ENCODE assay signal across 16 cellular contexts in the genomic region with DNA sequence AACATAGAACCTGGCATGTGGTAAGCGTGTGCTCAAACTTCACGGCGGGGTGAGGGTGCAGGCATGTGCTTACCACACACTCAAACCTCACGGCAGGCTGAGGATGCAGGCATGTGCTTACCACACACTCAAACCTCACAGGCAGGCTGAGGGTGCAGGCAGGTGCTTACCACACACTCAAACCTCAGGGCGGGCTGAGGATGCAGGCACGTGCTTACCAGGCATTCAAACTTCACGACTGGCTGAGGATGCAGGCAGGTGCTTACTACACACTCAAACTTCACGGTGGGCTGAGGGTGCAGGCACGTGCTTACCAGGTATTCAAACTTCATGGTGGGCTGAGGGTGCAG.
A peak's percentile ranks its signal among the peaks of the same experiment; 100 is the strongest.
DNase-seq lines count a peak whose midpoint lies in the region; ATAC-seq and TF ChIP-seq lines count a peak whose summit lies in the region.
"Had no signal": no experiment of that assay in that cellular context is flagged by ENCODE, and none has a peak within 500 bp of the region (broad histone marks: within the 10 kb centered on the region; RNA-seq: fewer than 3 reads in every experiment).

No MANE protein-coding gene starts in this region.

- H3K9me3 ChIP-seq in Loucy (ENCODE audit: insufficient read depth, low read depth, low read length) (no peaks in the 10 kb centered on the region), neural progenitor cell (ENCODE audit: low read depth) (peaks cover 6% of the 10 kb centered on the region)
- H3K9me3 ChIP-seq: Peyer's patch had no signal

- H3K9me3 Mint-ChIP-seq in activated CD4-positive, alpha-beta T cell treated with anti-CD3 and anti-CD28 coated beads, Interleukin-2, amount 10 ng/mL, durations not matched to agents 24 days and 14 days, result no peaks in the 10 kb centered on the region
- H3K9me3 Mint-ChIP-seq in effector memory CD8-positive, alpha-beta T cell, result peaks cover 3 to 7% of the 10 kb centered on the region in 2 donors
- H3K9me3 Mint-ChIP-seq in neural progenitor cell, result peaks cover 43% of the 10 kb centered on the region
- H3K9me3 Mint-ChIP-seq: GM23338 had no signal

- ATAC-seq in effector memory CD8-positive, alpha-beta T cell (replicated peaks), result no peak
- ATAC-seq in HG02870 (IDR thresholded peaks at IDR 0.05; ENCODE audit: unreplicated experiment), result no peak
- ATAC-seq: GM23338, Right ventricle myocardium inferior had no signal

- H3K9me2 ChIP-seq in Loucy (replicated peaks; ENCODE audit: low read depth, low read length), result no peaks in the 10 kb centered on the region

- H3K27ac ChIP-seq in neural progenitor cell, result no peak overlapping the region
- H3K27ac ChIP-seq: 22Rv1, Peyer's patch had no signal

- peak; percentile 58 for DNase-seq in activated CD4-positive, alpha-beta T cell treated with anti-CD3 and anti-CD28 coated beads, Interleukin-2, amount 10 ng/mL, durations not matched to agents 24 days and 14 days
- no peak for DNase-seq in activated CD4-positive, alpha-beta T cell treated with anti-CD3 and anti-CD28 coated beads for 1 hour
- no peak for DNase-seq in effector memory CD8-positive, alpha-beta T cell
- DNase-seq in neural progenitor cell (ENCODE audit: low spot score) (no peak), A172 (ENCODE audit: low spot score) (no peak)
- DNase-seq in stimulated activated CD4-positive, alpha-beta T cell treated with anti-CD3 and anti-CD28 coated beads, Interleukin-12 subunit alpha, Interleukin-12 subunit beta, amount 100 ng/mL, for 4 hours, result no peak
- DNase-seq: COR-L47, DMS 273 treated with DMSO at 0.1 percent for 48 hours, GF-D8, NCI-H1694 treated with DMSO at 0.1 percent for 48 hours had no signal

- H3K4me1 ChIP-seq in Loucy (ENCODE audit: insufficient read depth, low read length, poor library complexity, severe bottlenecking) (peaks cover 16% of the 10 kb centered on the region), neural progenitor cell (peaks cover 5% of the 10 kb centered on the region)
- H3K4me1 ChIP-seq: Peyer's patch had no signal

- no peak overlapping the region for H3K9ac ChIP-seq in Loucy (ENCODE audit: low read depth, low read length, poor library complexity, severe bottlenecking)
- no peak overlapping the region for H3K9ac ChIP-seq in neural progenitor cell

- H3K4me3 ChIP-seq in Loucy (ENCODE audit: low read length, poor library complexity, severe bottlenecking), result no peak overlapping the region
- H3K4me3 ChIP-seq in neural progenitor cell, result no peak overlapping the region
- H3K4me3 ChIP-seq: GM23338, Peyer's patch had no signal

- peak overlapping the region; percentile 84 for H3K4me2 ChIP-seq in Loucy (ENCODE audit: low read depth, low read length, poor library complexity, severe bottlenecking)
- no peak overlapping the region for H3K4me2 ChIP-seq in neural progenitor cell
- H3K4me2 ChIP-seq: GM23338 had no signal

- H3K4me3 Mint-ChIP-seq in activated CD4-positive, alpha-beta T cell treated with anti-CD3 and anti-CD28 coated beads, Interleukin-2, amount 10 ng/mL, durations not matched to agents 24 days and 14 days, result peak overlapping the region; percentile 29
- H3K4me3 Mint-ChIP-seq in effector memory CD8-positive, alpha-beta T cell, result peak overlapping the region; percentile 78 to 87
- no peak overlapping the region for H3K4me3 Mint-ChIP-seq in neural progenitor cell
- H3K4me3 Mint-ChIP-seq: GM23338 had no signal

- H3K27me3 Mint-ChIP-seq in activated CD4-positive, alpha-beta T cell treated with anti-CD3 and anti-CD28 coated beads, Interleukin-2, amount 10 ng/mL, durations not matched to agents 24 days and 14 days, result no peaks in the 10 kb centered on the region
- H3K27me3 Mint-ChIP-seq in effector memory CD8-positive, alpha-beta T cell, result no peaks in the 10 kb centered on the region
- H3K27me3 Mint-ChIP-seq in neural progenitor cell (ENCODE audit: insufficient read depth, low read depth), result peaks cover 21% of the 10 kb centered on the region

- H3F3A ChIP-seq in Loucy (ENCODE audit: low read depth) (peaks cover 5% of the 10 kb centered on the region; the same call in 1 of the 2 replicates), neural progenitor cell (ENCODE audit: low read depth) (peaks cover 18% of the 10 kb centered on the region)

- intact Hi-C loops in activated CD4-positive, alpha-beta T cell treated with anti-CD3 and anti-CD28 coated beads, Interleukin-2, amount 10 ng/mL, durations not matched to agents 24 days and 14 days (cut with micrococcal nuclease), result loop anchor here (5.0 kb wide), 1 partner anchor 39 kb away; no protein-coding TSS in a partner anchor

- H3K36me3 Mint-ChIP-seq in activated CD4-positive, alpha-beta T cell treated with anti-CD3 and anti-CD28 coated beads, Interleukin-2, amount 10 ng/mL, durations not matched to agents 24 days and 14 days (ENCODE audit: low read depth), result no peaks in the 10 kb centered on the region
- peaks cover 5% of the 10 kb centered on the region for H3K36me3 Mint-ChIP-seq in effector memory CD8-positive, alpha-beta T cell (ENCODE audit: insufficient read depth)
- H3K36me3 Mint-ChIP-seq in neural progenitor cell, result peaks cover 6% of the 10 kb centered on the region

- no peaks in the 10 kb centered on the region for H3K27me3 ChIP-seq in Loucy (ENCODE audit: insufficient read depth, low read length, poor library complexity, severe bottlenecking)
- H3K27me3 ChIP-seq in neural progenitor cell, result no peaks in the 10 kb centered on the region
- H3K27me3 ChIP-seq: Peyer's patch had no signal

- H2AFZ ChIP-seq in Loucy (ENCODE audit: low read length) (no peak overlapping the region), neural progenitor cell (replicated peaks) (no peak overlapping the region)
- H2AFZ ChIP-seq: GM23338 had no signal

- H3K4me1 Mint-ChIP-seq in activated CD4-positive, alpha-beta T cell treated with anti-CD3 and anti-CD28 coated beads, Interleukin-2, amount 10 ng/mL, durations not matched to agents 24 days and 14 days, result peaks cover 13% of the 10 kb centered on the region
- peaks cover 10 to 17% of the 10 kb centered on the region in 2 donors for H3K4me1 Mint-ChIP-seq in effector memory CD8-positive, alpha-beta T cell (ENCODE audit: low read depth in 2 of 2)
- H3K4me1 Mint-ChIP-seq in neural progenitor cell, result peaks cover 52% of the 10 kb centered on the region

- H3K36me3 ChIP-seq in Loucy (ENCODE audit: insufficient read depth, low read length) (no peaks in the 10 kb centered on the region), neural progenitor cell (no peaks in the 10 kb centered on the region)
- H3K36me3 ChIP-seq: Peyer's patch had no signal

- H3K27ac Mint-ChIP-seq in activated CD4-positive, alpha-beta T cell treated with anti-CD3 and anti-CD28 coated beads, Interleukin-2, amount 10 ng/mL, durations not matched to agents 24 days and 14 days, result no peak overlapping the region
- peak overlapping the region in 1 of 2 donors; percentile 89 for H3K27ac Mint-ChIP-seq in effector memory CD8-positive, alpha-beta T cell
- peak overlapping the region; percentile 97 for H3K27ac Mint-ChIP-seq in neural progenitor cell
- H3K27ac Mint-ChIP-seq: GM23338 had no signal

- no peaks in the 10 kb centered on the region for H4K20me1 ChIP-seq in Loucy (ENCODE audit: insufficient read depth, low read length, poor library complexity, severe bottlenecking)
- no peaks in the 10 kb centered on the region for H4K20me1 ChIP-seq in neural progenitor cell (ENCODE audit: low read depth)

- TF ChIP-seq CTCF in Loucy (conservative IDR thresholded peaks at IDR 0.05; ENCODE audit: low read length), result no peak
- no peak for TF ChIP-seq CTCF in neural progenitor cell (IDR thresholded peaks at IDR 0.05)

- H3K79me2 ChIP-seq in Loucy (ENCODE audit: insufficient read depth, low read length) (no peaks in the 10 kb centered on the region), neural progenitor cell (ENCODE audit: low read depth) (no peaks in the 10 kb centered on the region)
